ENCODE assay signal across 8 cellular contexts in the genomic region with DNA sequence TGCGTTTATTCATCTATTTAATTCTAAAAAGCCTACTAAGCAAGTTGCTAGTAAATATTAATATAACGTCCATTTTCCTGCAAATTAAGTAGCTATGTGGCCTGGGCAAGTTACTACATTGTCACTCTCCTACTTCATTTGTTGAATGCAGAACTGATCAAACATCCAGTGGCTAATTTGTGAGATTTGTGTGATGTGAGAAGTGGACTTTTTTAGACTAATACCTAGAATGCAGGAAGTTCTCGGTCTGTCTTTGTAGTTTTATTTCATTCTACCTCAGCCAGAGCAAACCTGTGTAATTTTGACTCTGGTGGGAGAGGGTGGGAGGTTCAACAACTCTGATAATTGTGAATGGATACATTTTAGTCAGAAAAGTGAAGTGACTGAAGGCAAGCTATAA. TPM values are rescaled to one million over a fixed set of nuclear protein-coding genes. Genes with fewer than 3 reads are reported as not detected.
DNase-seq lines count a peak whose midpoint lies in the region; ATAC-seq and TF ChIP-seq lines count a peak whose summit lies in the region.

No MANE protein-coding gene starts in this region.

- TF ChIP-seq POLR2A in Peyer's patch (IDR thresholded peaks at IDR 0.05) = no peak

- H3K27ac ChIP-seq in 22Rv1 (peak overlapping the region; percentile 70), Peyer's patch (peak overlapping the region in 3 of 4 donors; percentile 87 to 91 (median 91))

- H3K4me2 ChIP-seq in skeletal muscle satellite cell (ENCODE audit: low read length) = peak overlapping the region; percentile 92

- no peaks in the 10 kb centered on the region for H3K27me3 ChIP-seq in Peyer's patch
- no peaks in the 10 kb centered on the region for H3K27me3 ChIP-seq in skeletal muscle satellite cell (ENCODE audit: control insufficient read depth, insufficient read depth, low read length)

- peaks cover 0 to 27% (median 0%) of the 10 kb centered on the region in 3 donors for H3K36me3 ChIP-seq in Peyer's patch
- H3K36me3 ChIP-seq in skeletal muscle satellite cell (ENCODE audit: insufficient read depth, low read length) = peaks cover 22% of the 10 kb centered on the region

- H3K4me3 ChIP-seq in Peyer's patch (peak overlapping the region; percentile 69 to 94 (median 72)), fibroblast of mammary gland (ENCODE audit: control insufficient read depth, low read depth, low read length) (peak overlapping the region; percentile 93), skeletal muscle satellite cell (ENCODE audit: low read length) (peak overlapping the region; percentile 98)

- peak overlapping the region; percentile 97 for H3K9ac ChIP-seq in skeletal muscle satellite cell (ENCODE audit: low read depth, low read length)

- peak; percentile 5 for ATAC-seq in GM18909 (IDR thresholded peaks at IDR 0.05; ENCODE audit: poor library complexity, unreplicated experiment)
- no peak for ATAC-seq in esophagus mucosa

- H3K4me1 ChIP-seq in Peyer's patch = peaks cover 0 to 17% (median 0%) of the 10 kb centered on the region in 4 donors
- H3K4me1 ChIP-seq in skeletal muscle satellite cell (ENCODE audit: control insufficient read depth, insufficient read depth, low read length) = peaks cover 12% of the 10 kb centered on the region

- H3K9me3 ChIP-seq in Peyer's patch (no peaks in the 10 kb centered on the region), skeletal muscle satellite cell (replicated peaks; ENCODE audit: low read length) (no peaks in the 10 kb centered on the region)

- TF ChIP-seq CTCF in 22Rv1 (IDR thresholded peaks at IDR 0.05) (no peak), Peyer's patch (IDR thresholded peaks at IDR 0.05) (no peak), fibroblast of mammary gland (conservative IDR thresholded peaks at IDR 0.05; ENCODE audit: control insufficient read depth, insufficient read depth, low read depth, low read length) (no peak)

- DNase-seq in Peyer's patch = no peak
- no peak for DNase-seq in fibroblast of mammary gland (ENCODE audit: low read depth)
- DNase-seq in NOMO-1 (lab: John Stamatoyannopoulos, UW; ENCODE audit: unreplicated experiment in 2 of 2) = no peak
- DNase-seq in DMS153 treated with DMSO at 0.1 percent for 48 hours (lab: John Stamatoyannopoulos, UW; ENCODE audit: unreplicated experiment) = no peak

RNA-seq across cellular contexts. Expression of a gene that starts 0.8 kb away (rescaled TPM):
- total RNA-seq in Peyer's patch = 10 to 100 TPM; 14.6 to 26.6 (median 17.9) TPM
- total RNA-seq in skeletal muscle satellite cell (2012; rRNA removed) = 21.3 and 25.1 TPM in 2 replicates
- 18.5 TPM for total RNA-seq in esophagus mucosa

RNA-seq across cellular contexts. Expression of a gene that starts 27.6 kb away (rescaled TPM):
- total RNA-seq in Peyer's patch (not detected), esophagus mucosa (not detected)
- not detected in 2 replicates for total RNA-seq in skeletal muscle satellite cell (2012; rRNA removed)

RNA-seq across cellular contexts. Expression of a gene that starts 47.3 kb away (rescaled TPM):
- total RNA-seq in Peyer's patch = 10 to 100 TPM in 2 of 4 donors, 1 to 10 TPM in 2; 6.3 to 13.3 (median 9.9) TPM
- 23.1 and 28.4 TPM in 2 replicates for total RNA-seq in skeletal muscle satellite cell (2012; rRNA removed)
- 4.9 TPM for total RNA-seq in esophagus mucosa
